In genomic region chr22:23288301-23289129, GRCh38 we compare ENCODE assay signal across 1 cellular context.
TF ChIP-seq lines count a peak whose summit lies in the region.

No MANE protein-coding gene starts in this region.

TF ChIP-seq in K562, 482 proteins besides CTCF, POLR2A, EP300 and RAD21 (continued from another document):
- TF ChIP-seq, protein P1, sequence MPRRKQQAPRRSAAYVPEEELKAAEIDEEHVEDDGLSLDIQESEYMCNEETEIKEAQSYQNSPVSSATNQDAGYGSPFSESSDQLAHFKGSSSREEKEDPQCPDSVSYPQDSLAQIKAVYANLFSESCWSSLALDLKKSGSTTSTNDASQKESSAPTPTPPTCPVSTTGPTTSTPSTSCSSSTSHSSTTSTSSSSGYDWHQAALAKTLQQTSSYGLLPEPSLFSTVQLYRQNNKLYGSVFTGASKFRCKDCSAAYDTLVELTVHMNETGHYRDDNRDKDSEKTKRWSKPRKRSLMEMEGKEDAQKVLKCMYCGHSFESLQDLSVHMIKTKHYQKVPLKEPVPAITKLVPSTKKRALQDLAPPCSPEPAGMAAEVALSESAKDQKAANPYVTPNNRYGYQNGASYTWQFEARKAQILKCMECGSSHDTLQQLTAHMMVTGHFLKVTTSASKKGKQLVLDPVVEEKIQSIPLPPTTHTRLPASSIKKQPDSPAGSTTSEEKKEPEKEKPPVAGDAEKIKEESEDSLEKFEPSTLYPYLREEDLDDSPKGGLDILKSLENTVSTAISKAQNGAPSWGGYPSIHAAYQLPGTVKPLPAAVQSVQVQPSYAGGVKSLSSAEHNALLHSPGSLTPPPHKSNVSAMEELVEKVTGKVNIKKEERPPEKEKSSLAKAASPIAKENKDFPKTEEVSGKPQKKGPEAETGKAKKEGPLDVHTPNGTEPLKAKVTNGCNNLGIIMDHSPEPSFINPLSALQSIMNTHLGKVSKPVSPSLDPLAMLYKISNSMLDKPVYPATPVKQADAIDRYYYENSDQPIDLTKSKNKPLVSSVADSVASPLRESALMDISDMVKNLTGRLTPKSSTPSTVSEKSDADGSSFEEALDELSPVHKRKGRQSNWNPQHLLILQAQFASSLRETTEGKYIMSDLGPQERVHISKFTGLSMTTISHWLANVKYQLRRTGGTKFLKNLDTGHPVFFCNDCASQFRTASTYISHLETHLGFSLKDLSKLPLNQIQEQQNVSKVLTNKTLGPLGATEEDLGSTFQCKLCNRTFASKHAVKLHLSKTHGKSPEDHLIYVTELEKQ (CRISPR knock-in tag; IDR thresholded peaks at IDR 0.05): no peak
- TF ChIP-seq SIRT6 (IDR thresholded peaks at IDR 0.05; ENCODE audit: low read depth, low read length) (no peak), GTF2F1 (IDR thresholded peaks at IDR 0.05; ENCODE audit: low read depth, low read length) (peak; percentile 28; the same call in 1 of the 2 replicates), ESRRB (CRISPR knock-in tag; IDR thresholded peaks at IDR 0.05; ENCODE audit: borderline replicate concordance) (no peak), ZEB2 (IDR thresholded peaks at IDR 0.05) (no peak), RCOR1 (IDR thresholded peaks at IDR 0.05; ENCODE audit: borderline replicate concordance in 1 of 2, low read depth in 2 of 2, low read length in 2 of 2) (no peak), ZZZ3 (IDR thresholded peaks at IDR 0.05) (no peak), CHCHD3 (CRISPR knock-in tag; IDR thresholded peaks at IDR 0.05) (peak; percentile 76; the same call in 1 of the 2 replicates), KDM2B (CRISPR knock-in tag; IDR thresholded peaks at IDR 0.05) (no peak), SMAD3 (CRISPR knock-in tag; conservative IDR thresholded peaks at IDR 0.05) (no peak), PHTF2 (CRISPR knock-in tag; IDR thresholded peaks at IDR 0.05) (no peak), ZBTB1 (CRISPR knock-in tag; IDR thresholded peaks at IDR 0.05; ENCODE audit: borderline replicate concordance, low read depth) (no peak), ZNF436 (CRISPR knock-in tag; IDR thresholded peaks at IDR 0.05) (no peak), TRIM25 (IDR thresholded peaks at IDR 0.05; ENCODE audit: borderline replicate concordance) (no peak), CREM (IDR thresholded peaks at IDR 0.05; ENCODE audit: low read depth) (no peak), BDP1 (IDR thresholded peaks at IDR 0.05; ENCODE audit: insufficient read depth, insufficient read length) (no peak), ZNF609 (CRISPR knock-in tag; IDR thresholded peaks at IDR 0.05; ENCODE audit: borderline replicate concordance) (no peak), XRCC4 (IDR thresholded peaks at IDR 0.05; ENCODE audit: extremely low read depth, insufficient read depth, insufficient read length) (no peak), EGR1 (conservative IDR thresholded peaks at IDR 0.05) (no peak), TAF9B (IDR thresholded peaks at IDR 0.05; ENCODE audit: partially characterized antibody) (no peak), CXXC5 (CRISPR knock-in tag; IDR thresholded peaks at IDR 0.05) (no peak), NR2C2 (CRISPR knock-in tag; IDR thresholded peaks at IDR 0.05) (no peak), NR2C2 (tag; IDR thresholded peaks at IDR 0.05) (no peak), HCFC1 (IDR thresholded peaks at IDR 0.05; ENCODE audit: low read depth, low read length) (0 out of 2 replicates have a peak, but pooled peaks have one; percentile 4), NELFE (IDR thresholded peaks at IDR 0.05; ENCODE audit: insufficient read depth, insufficient read length) (no peak), FIP1L1 (IDR thresholded peaks at IDR 0.05; ENCODE audit: low read depth, low read length, poor library complexity, severe bottlenecking) (no peak), THAP12 (CRISPR knock-in tag; IDR thresholded peaks at IDR 0.05) (peak; percentile 88; the same call in 1 of the 2 replicates), MYBL2 (IDR thresholded peaks at IDR 0.05; ENCODE audit: low read depth) (no peak), MYBL2 (CRISPR knock-in tag; IDR thresholded peaks at IDR 0.05; ENCODE audit: borderline replicate concordance) (no peak), XRCC3 (IDR thresholded peaks at IDR 0.05) (no peak), CREBBP (IDR thresholded peaks at IDR 0.05; ENCODE audit: low read depth, low read length) (no peak), PRPF4 (IDR thresholded peaks at IDR 0.05; ENCODE audit: insufficient read depth, low read depth, low read length, poor library complexity, severe bottlenecking) (no peak)
- TF ChIP-seq, protein P2, sequence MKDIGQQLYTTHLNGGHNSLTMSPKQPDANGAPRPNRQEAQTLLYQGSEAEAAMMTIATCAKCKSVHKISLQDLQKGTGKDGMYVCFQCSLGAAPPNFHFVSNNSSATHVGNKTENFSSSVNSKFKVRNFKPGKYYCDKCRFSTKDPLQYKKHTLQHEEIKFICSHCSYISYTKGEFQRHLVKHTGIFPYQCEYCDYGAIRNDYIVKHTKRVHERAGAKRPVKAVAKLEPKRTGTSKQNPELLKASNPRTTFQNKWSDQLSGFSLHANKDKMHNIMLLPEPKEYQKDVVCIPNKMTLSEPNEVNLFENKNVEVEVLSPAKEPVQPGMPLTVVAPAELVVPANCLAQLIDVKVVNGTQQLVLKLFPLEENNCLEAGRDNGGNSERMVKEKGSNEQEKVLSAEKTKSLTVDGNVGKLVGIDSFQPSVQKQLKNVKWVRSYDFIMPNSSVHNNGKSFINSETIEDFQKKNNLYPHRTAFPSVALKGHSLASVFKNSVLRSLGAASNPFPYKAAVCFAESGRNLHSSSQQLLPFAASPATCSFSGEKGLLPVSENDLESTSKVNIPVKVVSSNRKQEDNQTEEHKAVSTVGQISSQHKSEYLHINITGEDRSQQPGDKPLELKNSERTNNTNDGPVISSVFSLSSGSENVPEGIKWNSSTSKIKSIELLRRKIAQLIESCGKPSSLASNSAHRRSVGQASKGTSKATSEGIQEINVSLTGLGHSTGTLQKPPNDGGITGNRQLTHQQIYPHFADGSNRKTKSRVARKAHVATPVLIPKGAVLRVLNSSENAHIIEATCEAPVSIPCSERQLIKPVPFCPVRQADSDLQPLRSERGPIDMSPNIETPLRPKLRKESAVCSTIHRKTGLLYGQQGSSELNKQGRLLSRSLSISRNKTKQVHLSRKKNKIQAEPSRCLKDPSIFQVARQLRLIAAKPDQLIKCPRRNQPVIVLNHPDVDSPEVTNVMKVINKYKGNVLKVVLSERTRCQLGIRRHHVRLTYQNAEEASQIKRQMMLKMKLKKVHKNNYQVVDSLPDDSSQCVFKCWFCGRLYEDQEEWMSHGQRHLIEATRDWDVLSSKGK (CRISPR knock-in tag; IDR thresholded peaks at IDR 0.05): no peak
TF ChIP-seq in K562: peak in this region for 6.
